20 cellular contexts compared by ENCODE assay signal in the genomic region with DNA sequence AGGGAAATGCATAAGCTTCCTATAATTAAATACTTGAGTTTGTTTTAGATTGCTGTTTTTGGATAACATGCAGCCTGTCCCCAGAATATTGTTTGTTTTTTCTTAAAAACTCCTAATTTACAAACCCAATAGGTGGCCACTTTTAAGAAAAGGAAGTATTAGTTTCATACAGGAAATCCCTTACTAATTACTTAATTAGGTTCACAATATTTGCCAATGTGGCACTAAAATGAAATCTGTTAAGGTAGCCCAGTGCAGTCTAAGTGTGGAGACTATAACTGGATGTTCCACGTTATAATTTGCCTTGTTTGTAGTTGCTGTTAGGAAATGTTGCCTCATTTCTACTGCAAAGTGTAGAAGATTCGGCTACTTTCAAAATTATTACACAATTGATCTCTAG.
A peak's percentile ranks its signal among the peaks of the same experiment; 100 is the strongest.
DNase-seq lines count a peak whose midpoint lies in the region; ATAC-seq and TF ChIP-seq lines count a peak whose summit lies in the region.
"Had no signal": no experiment of that assay in that cellular context is flagged by ENCODE, and none has a peak within 500 bp of the region (broad histone marks: within the 10 kb centered on the region; RNA-seq: fewer than 3 reads in every experiment).

No MANE protein-coding gene starts in this region.

- H3K4me3 ChIP-seq in OCI-LY3 (ENCODE audit: low read length) (no peak overlapping the region), prostate gland (no peak overlapping the region), MM.1S (ENCODE audit: low read length) (no peak overlapping the region)
- H3K4me3 ChIP-seq: GM12878, Peyer's patch, SJCRH30 had no signal

- intact Hi-C loops in prostate gland (cut with DNase I), result no loop called here

- TF ChIP-seq POLR2A in prostate gland (IDR thresholded peaks at IDR 0.05), result no peak

- H3K4me1 ChIP-seq in OCI-LY3 (ENCODE audit: low read length) (peaks cover 7% of the 10 kb centered on the region), prostate gland (replicated peaks) (no peaks in the 10 kb centered on the region), MM.1S (ENCODE audit: low read length) (peaks cover 15% of the 10 kb centered on the region)
- H3K4me1 ChIP-seq: Peyer's patch, SJCRH30 had no signal

- peak; percentile 45 for DNase-seq in NCI-H748 (lab: John Stamatoyannopoulos, UW; ENCODE audit: unreplicated experiment)
- DNase-seq in NCI-H748 treated with DMSO at 0.1 percent for 48 hours (lab: John Stamatoyannopoulos, UW), result no peak
- peak; percentile 42 for DNase-seq in NCI-H146 treated with DMSO at 0.1 percent for 48 hours (lab: John Stamatoyannopoulos, UW; ENCODE audit: unreplicated experiment)
- DNase-seq in nephron progenitor cell, result no peak
- DNase-seq in prostate gland (ENCODE audit: low spot score), result no peak
- no peak for DNase-seq in MM.1S
- DNase-seq in stimulated activated naive CD8-positive, alpha-beta T cell treated with anti-CD3 and anti-CD28 coated beads, Interleukin-15, amount 100 ng/mL, for 72 hours, result no peak
- DNase-seq: DND-41, GOT3, HCEC 1CT, KG1, NCI-H187, NCI-H774, Peyer's patch, SJCRH30, T-cell had no signal

- H3K9ac ChIP-seq in OCI-LY3 (ENCODE audit: low read length) (no peak overlapping the region), MM.1S (ENCODE audit: low read length) (no peak overlapping the region)

- peak overlapping the region; percentile 56 for H3K27ac Mint-ChIP-seq in nephron progenitor cell
- no peak overlapping the region for H3K27ac Mint-ChIP-seq in stimulated activated naive CD8-positive, alpha-beta T cell treated with anti-CD3 and anti-CD28 coated beads, Interleukin-15, amount 100 ng/mL, for 72 hours
- H3K27ac Mint-ChIP-seq: CD14-positive monocyte, T-cell had no signal

- H3K27ac ChIP-seq in OCI-LY3 (ENCODE audit: low read length) (no peak overlapping the region), prostate gland (no peak overlapping the region), MM.1S (ENCODE audit: low read length) (no peak overlapping the region)
- H3K27ac ChIP-seq: 22Rv1, Peyer's patch, SJCRH30 had no signal

- no peaks in the 10 kb centered on the region for H3K36me3 ChIP-seq in OCI-LY3 (replicated peaks; ENCODE audit: low read depth, low read length)
- H3K36me3 ChIP-seq in prostate gland, result no peaks in the 10 kb centered on the region
- no peaks in the 10 kb centered on the region for H3K36me3 ChIP-seq in MM.1S (replicated peaks; ENCODE audit: insufficient read depth, low read length)

- 67% methylated on average over 2 of the region's 2 CpGs for WGBS in prostate gland

- H3K27me3 ChIP-seq in OCI-LY3 (ENCODE audit: low read depth, low read length), result no peaks in the 10 kb centered on the region
- no peaks in the 10 kb centered on the region for H3K27me3 ChIP-seq in prostate gland (replicated peaks; ENCODE audit: insufficient read depth)
- no peaks in the 10 kb centered on the region for H3K27me3 ChIP-seq in MM.1S (replicated peaks; ENCODE audit: insufficient read depth, low read length)
- H3K27me3 ChIP-seq: Peyer's patch, SJCRH30 had no signal

- H4K20me1 ChIP-seq in OCI-LY3 (ENCODE audit: insufficient read depth, low read length) (no peaks in the 10 kb centered on the region), MM.1S (ENCODE audit: insufficient read depth, low read length) (no peaks in the 10 kb centered on the region)

- H3K4me2 ChIP-seq in OCI-LY3 (ENCODE audit: low read length), result peak overlapping the region; percentile 5; the same call in 1 of the 2 replicates
- no peak overlapping the region for H3K4me2 ChIP-seq in MM.1S (ENCODE audit: low read depth, low read length)

- peaks cover 35% of the 10 kb centered on the region for H3K36me3 Mint-ChIP-seq in nephron progenitor cell (ENCODE audit: low read depth)

- no peaks in the 10 kb centered on the region for H3K9me3 ChIP-seq in OCI-LY3 (ENCODE audit: insufficient read depth, low read length)
- H3K9me3 ChIP-seq in prostate gland, result no peaks in the 10 kb centered on the region
- no peaks in the 10 kb centered on the region for H3K9me3 ChIP-seq in MM.1S (replicated peaks; ENCODE audit: insufficient read depth, low read length)
- H3K9me3 ChIP-seq: Peyer's patch had no signal

- H3K9me2 ChIP-seq in MM.1S (replicated peaks; ENCODE audit: insufficient read depth, low read length), result no peaks in the 10 kb centered on the region

- H3K4me3 Mint-ChIP-seq in nephron progenitor cell, result no peak overlapping the region
- no peak overlapping the region for H3K4me3 Mint-ChIP-seq in stimulated activated naive CD8-positive, alpha-beta T cell treated with anti-CD3 and anti-CD28 coated beads, Interleukin-15, amount 100 ng/mL, for 72 hours
- H3K4me3 Mint-ChIP-seq: CD14-positive monocyte, T-cell had no signal

- TF ChIP-seq CTCF in OCI-LY3 (IDR thresholded peaks at IDR 0.05; ENCODE audit: low read depth, low read length), result no peak
- TF ChIP-seq CTCF in nephron progenitor cell (IDR thresholded peaks at IDR 0.05), result no peak
- TF ChIP-seq CTCF in prostate gland (IDR thresholded peaks at IDR 0.05), result no peak
- no peak for TF ChIP-seq CTCF in MM.1S (IDR thresholded peaks at IDR 0.05; ENCODE audit: low read length)

- ATAC-seq in stimulated activated naive CD8-positive, alpha-beta T cell treated with anti-CD3 and anti-CD28 coated beads, Interleukin-15, amount 100 ng/mL, for 72 hours, result no peak
- ATAC-seq: GM12878, T-cell had no signal

- H3F3A ChIP-seq in MM.1S (ENCODE audit: insufficient read depth, low read length), result no peaks in the 10 kb centered on the region

- H3K9me3 Mint-ChIP-seq in nephron progenitor cell, result peaks cover 7% of the 10 kb centered on the region
- H3K9me3 Mint-ChIP-seq in stimulated activated naive CD8-positive, alpha-beta T cell treated with anti-CD3 and anti-CD28 coated beads, Interleukin-15, amount 100 ng/mL, for 72 hours, result no peaks in the 10 kb centered on the region
- H3K9me3 Mint-ChIP-seq: CD14-positive monocyte, T-cell had no signal

- H3K4me1 Mint-ChIP-seq in nephron progenitor cell, result no peaks in the 10 kb centered on the region
- H3K4me1 Mint-ChIP-seq in stimulated activated naive CD8-positive, alpha-beta T cell treated with anti-CD3 and anti-CD28 coated beads, Interleukin-15, amount 100 ng/mL, for 72 hours, result no peaks in the 10 kb centered on the region

- H3K79me2 ChIP-seq in OCI-LY3 (ENCODE audit: low read length), result no peaks in the 10 kb centered on the region
- H3K79me2 ChIP-seq in MM.1S (ENCODE audit: low read length), result no peaks in the 10 kb centered on the region

- no peak overlapping the region for H2AFZ ChIP-seq in OCI-LY3 (ENCODE audit: low read depth, low read length)
- no peak overlapping the region for H2AFZ ChIP-seq in MM.1S (ENCODE audit: low read length)

- H3K27me3 Mint-ChIP-seq in nephron progenitor cell (ENCODE audit: low read depth, poor library complexity), result no peaks in the 10 kb centered on the region
- no peaks in the 10 kb centered on the region for H3K27me3 Mint-ChIP-seq in stimulated activated naive CD8-positive, alpha-beta T cell treated with anti-CD3 and anti-CD28 coated beads, Interleukin-15, amount 100 ng/mL, for 72 hours
- H3K27me3 Mint-ChIP-seq: T-cell had no signal

Comparison
In these comparisons a context has a peak if more than half of its experiments do, and no peak if none do; other contexts are left out.
1. DNase-seq: peak in NCI-H748 (single experiment) and NCI-H146 treated with DMSO at 0.1 percent for 48 hours (single experiment); none in NCI-H748 treated with DMSO at 0.1 percent for 48 hours (single experiment), nephron progenitor cell (single experiment), prostate gland (single experiment), MM.1S (single experiment) and stimulated activated naive CD8-positive, alpha-beta T cell treated with anti-CD3 and anti-CD28 coated beads, Interleukin-15, amount 100 ng/mL, for 72 hours (0 of 2).